Comparison of ENCODE assay signal across 1 cellular context in the genomic region with DNA sequence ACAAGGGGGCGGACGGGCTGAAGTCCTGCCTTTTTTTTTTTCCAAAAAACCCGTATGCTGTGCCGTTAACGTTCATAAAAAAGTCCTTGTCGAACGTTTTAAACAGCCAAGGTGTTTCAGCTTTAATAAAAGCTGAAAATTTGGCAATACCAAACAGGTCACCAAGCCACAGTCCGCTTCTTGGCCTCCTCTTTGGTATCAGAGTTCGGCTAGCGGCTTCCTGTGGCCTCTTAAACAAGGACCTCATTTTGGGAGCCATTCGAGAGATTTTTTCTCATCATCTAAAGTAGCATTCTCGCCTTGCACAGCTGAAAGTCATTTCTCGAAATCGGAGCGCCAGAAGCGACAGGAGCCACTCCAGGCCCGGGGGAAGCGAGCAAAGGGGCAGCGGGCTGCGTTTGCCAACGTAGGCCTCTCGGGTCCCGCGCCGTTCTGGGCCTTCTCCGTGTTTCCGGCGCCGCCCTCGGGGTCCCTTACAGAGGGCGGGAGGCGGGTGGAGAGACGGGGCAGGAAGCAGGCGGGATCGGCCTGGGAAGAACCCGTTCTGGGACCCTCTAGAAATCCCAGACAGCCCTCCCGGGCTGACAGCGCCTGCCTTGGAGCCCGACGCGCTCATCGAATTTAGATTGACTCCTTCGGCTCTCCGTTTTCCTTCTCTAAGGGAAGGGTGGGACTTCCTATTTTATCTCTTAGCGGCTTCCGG.
A peak's percentile ranks its signal among the peaks of the same experiment; 100 is the strongest.
TF ChIP-seq lines count a peak whose summit lies in the region.

No MANE protein-coding gene starts in this region.

TF ChIP-seq in HepG2, 621 proteins besides CTCF, POLR2A, EP300 and RAD21 (continued from another document and continues in another):
- TF ChIP-seq, protein P1, sequence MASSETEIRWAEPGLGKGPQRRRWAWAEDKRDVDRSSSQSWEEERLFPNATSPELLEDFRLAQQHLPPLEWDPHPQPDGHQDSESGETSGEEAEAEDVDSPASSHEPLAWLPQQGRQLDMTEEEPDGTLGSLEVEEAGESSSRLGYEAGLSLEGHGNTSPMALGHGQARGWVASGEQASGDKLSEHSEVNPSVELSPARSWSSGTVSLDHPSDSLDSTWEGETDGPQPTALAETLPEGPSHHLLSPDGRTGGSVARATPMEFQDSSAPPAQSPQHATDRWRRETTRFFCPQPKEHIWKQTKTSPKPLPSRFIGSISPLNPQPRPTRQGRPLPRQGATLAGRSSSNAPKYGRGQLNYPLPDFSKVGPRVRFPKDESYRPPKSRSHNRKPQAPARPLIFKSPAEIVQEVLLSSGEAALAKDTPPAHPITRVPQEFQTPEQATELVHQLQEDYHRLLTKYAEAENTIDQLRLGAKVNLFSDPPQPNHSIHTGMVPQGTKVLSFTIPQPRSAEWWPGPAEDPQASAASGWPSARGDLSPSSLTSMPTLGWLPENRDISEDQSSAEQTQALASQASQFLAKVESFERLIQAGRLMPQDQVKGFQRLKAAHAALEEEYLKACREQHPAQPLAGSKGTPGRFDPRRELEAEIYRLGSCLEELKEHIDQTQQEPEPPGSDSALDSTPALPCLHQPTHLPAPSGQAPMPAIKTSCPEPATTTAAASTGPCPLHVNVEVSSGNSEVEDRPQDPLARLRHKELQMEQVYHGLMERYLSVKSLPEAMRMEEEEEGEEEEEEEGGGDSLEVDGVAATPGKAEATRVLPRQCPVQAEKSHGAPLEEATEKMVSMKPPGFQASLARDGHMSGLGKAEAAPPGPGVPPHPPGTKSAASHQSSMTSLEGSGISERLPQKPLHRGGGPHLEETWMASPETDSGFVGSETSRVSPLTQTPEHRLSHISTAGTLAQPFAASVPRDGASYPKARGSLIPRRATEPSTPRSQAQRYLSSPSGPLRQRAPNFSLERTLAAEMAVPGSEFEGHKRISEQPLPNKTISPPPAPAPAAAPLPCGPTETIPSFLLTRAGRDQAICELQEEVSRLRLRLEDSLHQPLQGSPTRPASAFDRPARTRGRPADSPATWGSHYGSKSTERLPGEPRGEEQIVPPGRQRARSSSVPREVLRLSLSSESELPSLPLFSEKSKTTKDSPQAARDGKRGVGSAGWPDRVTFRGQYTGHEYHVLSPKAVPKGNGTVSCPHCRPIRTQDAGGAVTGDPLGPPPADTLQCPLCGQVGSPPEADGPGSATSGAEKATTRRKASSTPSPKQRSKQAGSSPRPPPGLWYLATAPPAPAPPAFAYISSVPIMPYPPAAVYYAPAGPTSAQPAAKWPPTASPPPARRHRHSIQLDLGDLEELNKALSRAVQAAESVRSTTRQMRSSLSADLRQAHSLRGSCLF (CRISPR knock-in tag; IDR thresholded peaks at IDR 0.05; ENCODE audit: borderline replicate concordance), result 0 out of 2 replicates have a peak, but pooled peaks have one; percentile 34
- TF ChIP-seq NCOR1 (IDR thresholded peaks at IDR 0.05; ENCODE audit: borderline replicate concordance, low read length), result no peak
- no peak; the same call in 1 of the 2 replicates for TF ChIP-seq MEIS2 (CRISPR knock-in tag; IDR thresholded peaks at IDR 0.05)
- peak; percentile 35; the same call in 1 of the 2 replicates for TF ChIP-seq RARA (CRISPR knock-in tag; IDR thresholded peaks at IDR 0.05)
- TF ChIP-seq TMF1 (CRISPR knock-in tag; IDR thresholded peaks at IDR 0.05; ENCODE audit: low read depth), result no peak
- TF ChIP-seq KDM4B (CRISPR knock-in tag; IDR thresholded peaks at IDR 0.05), result no peak
- TF ChIP-seq ZC3H4 (CRISPR knock-in tag; IDR thresholded peaks at IDR 0.05; ENCODE audit: borderline replicate concordance), result peak; percentile 85
- peak; percentile 61 for TF ChIP-seq RBM39 (IDR thresholded peaks at IDR 0.05; ENCODE audit: low read depth, low read length, poor library complexity, severe bottlenecking)
- TF ChIP-seq FOXJ3 (CRISPR knock-in tag; IDR thresholded peaks at IDR 0.05; ENCODE audit: borderline replicate concordance), result 0 out of 2 replicates have a peak, but pooled peaks have one; percentile 25
- TF ChIP-seq ZNF841 (CRISPR knock-in tag; IDR thresholded peaks at IDR 0.05; ENCODE audit: borderline replicate concordance), result no peak
- TF ChIP-seq TBL1XR1 (IDR thresholded peaks at IDR 0.05; ENCODE audit: borderline replicate concordance, low read length, partially characterized antibody), result no peak
- TF ChIP-seq KDM2A (CRISPR knock-in tag; IDR thresholded peaks at IDR 0.05; ENCODE audit: borderline replicate concordance, low read depth), result peak; percentile 82
- TF ChIP-seq RORA (CRISPR knock-in tag; IDR thresholded peaks at IDR 0.05), result peak; percentile 60; the same call in 1 of the 2 replicates
- peak; percentile 78; the same call in 1 of the 2 replicates for TF ChIP-seq ZNF225 (CRISPR knock-in tag; IDR thresholded peaks at IDR 0.05)
- no peak for TF ChIP-seq ZSCAN25 (CRISPR knock-in tag; IDR thresholded peaks at IDR 0.05)
- TF ChIP-seq WIZ (CRISPR knock-in tag; IDR thresholded peaks at IDR 0.05), result peak; percentile 27; the same call in 1 of the 2 replicates
- TF ChIP-seq, protein P2, sequence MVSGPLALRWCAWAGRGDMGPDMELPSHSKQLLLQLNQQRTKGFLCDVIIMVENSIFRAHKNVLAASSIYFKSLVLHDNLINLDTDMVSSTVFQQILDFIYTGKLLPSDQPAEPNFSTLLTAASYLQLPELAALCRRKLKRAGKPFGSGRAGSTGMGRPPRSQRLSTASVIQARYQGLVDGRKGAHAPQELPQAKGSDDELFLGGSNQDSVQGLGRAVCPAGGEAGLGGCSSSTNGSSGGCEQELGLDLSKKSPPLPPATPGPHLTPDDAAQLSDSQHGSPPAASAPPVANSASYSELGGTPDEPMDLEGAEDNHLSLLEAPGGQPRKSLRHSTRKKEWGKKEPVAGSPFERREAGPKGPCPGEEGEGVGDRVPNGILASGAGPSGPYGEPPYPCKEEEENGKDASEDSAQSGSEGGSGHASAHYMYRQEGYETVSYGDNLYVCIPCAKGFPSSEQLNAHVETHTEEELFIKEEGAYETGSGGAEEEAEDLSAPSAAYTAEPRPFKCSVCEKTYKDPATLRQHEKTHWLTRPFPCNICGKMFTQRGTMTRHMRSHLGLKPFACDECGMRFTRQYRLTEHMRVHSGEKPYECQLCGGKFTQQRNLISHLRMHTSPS (CRISPR knock-in tag; IDR thresholded peaks at IDR 0.05; ENCODE audit: low read depth), result no peak
- TF ChIP-seq ZNF546 (CRISPR knock-in tag; conservative IDR thresholded peaks at IDR 0.05), result no peak
- TF ChIP-seq ZNF891 (CRISPR knock-in tag; IDR thresholded peaks at IDR 0.05), result 0 out of 2 replicates have a peak, but pooled peaks have one; percentile 32
- TF ChIP-seq CBX2 (IDR thresholded peaks at IDR 0.05; ENCODE audit: low read depth, low read length), result no peak
- TF ChIP-seq CBX2 (CRISPR knock-in tag; IDR thresholded peaks at IDR 0.05; ENCODE audit: low read depth), result no peak
- no peak for TF ChIP-seq ZNF577 (CRISPR knock-in tag; IDR thresholded peaks at IDR 0.05; ENCODE audit: borderline replicate concordance, low read depth)
- peak; percentile 48; the same call in 1 of the 2 replicates for TF ChIP-seq ZNF350 (CRISPR knock-in tag; IDR thresholded peaks at IDR 0.05; ENCODE audit: borderline replicate concordance, low read depth)
- TF ChIP-seq U2AF2 (IDR thresholded peaks at IDR 0.05; ENCODE audit: low read depth, low read length), result no peak
- TF ChIP-seq ZNF550 (CRISPR knock-in tag; IDR thresholded peaks at IDR 0.05; ENCODE audit: borderline replicate concordance), result no peak
- TF ChIP-seq, protein P3, sequence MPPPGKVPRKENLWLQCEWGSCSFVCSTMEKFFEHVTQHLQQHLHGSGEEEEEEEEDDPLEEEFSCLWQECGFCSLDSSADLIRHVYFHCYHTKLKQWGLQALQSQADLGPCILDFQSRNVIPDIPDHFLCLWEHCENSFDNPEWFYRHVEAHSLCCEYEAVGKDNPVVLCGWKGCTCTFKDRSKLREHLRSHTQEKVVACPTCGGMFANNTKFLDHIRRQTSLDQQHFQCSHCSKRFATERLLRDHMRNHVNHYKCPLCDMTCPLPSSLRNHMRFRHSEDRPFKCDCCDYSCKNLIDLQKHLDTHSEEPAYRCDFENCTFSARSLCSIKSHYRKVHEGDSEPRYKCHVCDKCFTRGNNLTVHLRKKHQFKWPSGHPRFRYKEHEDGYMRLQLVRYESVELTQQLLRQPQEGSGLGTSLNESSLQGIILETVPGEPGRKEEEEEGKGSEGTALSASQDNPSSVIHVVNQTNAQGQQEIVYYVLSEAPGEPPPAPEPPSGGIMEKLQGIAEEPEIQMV (CRISPR knock-in tag; IDR thresholded peaks at IDR 0.05; ENCODE audit: low read depth), result no peak
- 0 out of 2 replicates have a peak, but pooled peaks have one; percentile 22 for TF ChIP-seq ZNF263 (CRISPR knock-in tag; IDR thresholded peaks at IDR 0.05)
- TF ChIP-seq ZNF776 (CRISPR knock-in tag; IDR thresholded peaks at IDR 0.05), result no peak
- no peak for TF ChIP-seq ZNF30 (CRISPR knock-in tag; IDR thresholded peaks at IDR 0.05)
- TF ChIP-seq ZNF343 (CRISPR knock-in tag; IDR thresholded peaks at IDR 0.05), result 0 out of 2 replicates have a peak, but pooled peaks have one; percentile 16
- TF ChIP-seq ZBTB1 (CRISPR knock-in tag; IDR thresholded peaks at IDR 0.05; ENCODE audit: borderline replicate concordance), result no peak
- TF ChIP-seq, protein P4, sequence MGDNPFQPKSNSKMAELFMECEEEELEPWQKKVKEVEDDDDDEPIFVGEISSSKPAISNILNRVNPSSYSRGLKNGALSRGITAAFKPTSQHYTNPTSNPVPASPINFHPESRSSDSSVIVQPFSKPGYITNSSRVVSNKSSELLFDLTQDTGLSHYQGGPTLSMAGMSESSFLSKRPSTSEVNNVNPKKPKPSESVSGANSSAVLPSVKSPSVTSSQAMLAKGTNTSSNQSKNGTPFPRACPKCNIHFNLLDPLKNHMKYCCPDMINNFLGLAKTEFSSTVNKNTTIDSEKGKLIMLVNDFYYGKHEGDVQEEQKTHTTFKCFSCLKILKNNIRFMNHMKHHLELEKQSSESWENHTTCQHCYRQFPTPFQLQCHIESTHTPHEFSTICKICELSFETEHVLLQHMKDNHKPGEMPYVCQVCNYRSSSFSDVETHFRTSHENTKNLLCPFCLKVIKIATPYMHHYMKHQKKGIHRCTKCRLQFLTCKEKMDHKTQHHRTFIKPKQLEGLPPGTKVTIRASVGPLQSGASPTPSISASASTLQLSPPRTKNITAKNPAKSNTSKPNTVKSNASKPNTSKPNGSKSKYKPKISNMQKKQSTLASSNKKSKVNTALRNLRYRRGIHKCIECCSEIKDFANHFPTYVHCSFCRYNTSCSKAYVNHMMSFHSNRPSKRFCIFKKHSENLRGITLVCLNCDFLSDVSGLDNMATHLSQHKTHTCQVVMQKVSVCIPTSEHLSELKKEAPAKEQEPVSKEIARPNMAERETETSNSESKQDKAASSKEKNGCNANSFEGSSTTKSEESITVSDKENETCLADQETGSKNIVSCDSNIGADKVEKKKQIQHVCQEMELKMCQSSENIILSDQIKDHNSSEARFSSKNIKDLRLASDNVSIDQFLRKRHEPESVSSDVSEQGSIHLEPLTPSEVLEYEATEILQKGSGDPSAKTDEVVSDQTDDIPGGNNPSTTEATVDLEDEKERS (CRISPR knock-in tag; IDR thresholded peaks at IDR 0.05), result 0 out of 2 replicates have a peak, but pooled peaks have one; percentile 45
- TF ChIP-seq, protein P5, sequence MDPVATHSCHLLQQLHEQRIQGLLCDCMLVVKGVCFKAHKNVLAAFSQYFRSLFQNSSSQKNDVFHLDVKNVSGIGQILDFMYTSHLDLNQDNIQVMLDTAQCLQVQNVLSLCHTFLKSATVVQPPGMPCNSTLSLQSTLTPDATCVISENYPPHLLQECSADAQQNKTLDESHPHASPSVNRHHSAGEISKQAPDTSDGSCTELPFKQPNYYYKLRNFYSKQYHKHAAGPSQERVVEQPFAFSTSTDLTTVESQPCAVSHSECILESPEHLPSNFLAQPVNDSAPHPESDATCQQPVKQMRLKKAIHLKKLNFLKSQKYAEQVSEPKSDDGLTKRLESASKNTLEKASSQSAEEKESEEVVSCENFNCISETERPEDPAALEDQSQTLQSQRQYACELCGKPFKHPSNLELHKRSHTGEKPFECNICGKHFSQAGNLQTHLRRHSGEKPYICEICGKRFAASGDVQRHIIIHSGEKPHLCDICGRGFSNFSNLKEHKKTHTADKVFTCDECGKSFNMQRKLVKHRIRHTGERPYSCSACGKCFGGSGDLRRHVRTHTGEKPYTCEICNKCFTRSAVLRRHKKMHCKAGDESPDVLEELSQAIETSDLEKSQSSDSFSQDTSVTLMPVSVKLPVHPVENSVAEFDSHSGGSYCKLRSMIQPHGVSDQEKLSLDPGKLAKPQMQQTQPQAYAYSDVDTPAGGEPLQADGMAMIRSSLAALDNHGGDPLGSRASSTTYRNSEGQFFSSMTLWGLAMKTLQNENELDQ (CRISPR knock-in tag; IDR thresholded peaks at IDR 0.05; ENCODE audit: borderline replicate concordance), result no peak
- no peak for TF ChIP-seq ELF3 (CRISPR knock-in tag; IDR thresholded peaks at IDR 0.05)
- TF ChIP-seq BRD4 (CRISPR knock-in tag; IDR thresholded peaks at IDR 0.05), result peak; percentile 92; the same call in 1 of the 2 replicates
- TF ChIP-seq GABPB1 (CRISPR knock-in tag; IDR thresholded peaks at IDR 0.05), result no peak; the same call in 1 of the 2 replicates
- TF ChIP-seq ZNF780A (CRISPR knock-in tag; IDR thresholded peaks at IDR 0.05), result no peak
- no peak; the same call in 1 of the 2 replicates for TF ChIP-seq ZNF75D (CRISPR knock-in tag; IDR thresholded peaks at IDR 0.05; ENCODE audit: borderline replicate concordance)
- TF ChIP-seq, protein P6, sequence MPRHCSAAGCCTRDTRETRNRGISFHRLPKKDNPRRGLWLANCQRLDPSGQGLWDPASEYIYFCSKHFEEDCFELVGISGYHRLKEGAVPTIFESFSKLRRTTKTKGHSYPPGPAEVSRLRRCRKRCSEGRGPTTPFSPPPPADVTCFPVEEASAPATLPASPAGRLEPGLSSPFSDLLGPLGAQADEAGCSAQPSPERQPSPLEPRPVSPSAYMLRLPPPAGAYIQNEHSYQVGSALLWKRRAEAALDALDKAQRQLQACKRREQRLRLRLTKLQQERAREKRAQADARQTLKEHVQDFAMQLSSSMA (CRISPR knock-in tag; IDR thresholded peaks at IDR 0.05), result peak; percentile 87
- TF ChIP-seq, protein P7, sequence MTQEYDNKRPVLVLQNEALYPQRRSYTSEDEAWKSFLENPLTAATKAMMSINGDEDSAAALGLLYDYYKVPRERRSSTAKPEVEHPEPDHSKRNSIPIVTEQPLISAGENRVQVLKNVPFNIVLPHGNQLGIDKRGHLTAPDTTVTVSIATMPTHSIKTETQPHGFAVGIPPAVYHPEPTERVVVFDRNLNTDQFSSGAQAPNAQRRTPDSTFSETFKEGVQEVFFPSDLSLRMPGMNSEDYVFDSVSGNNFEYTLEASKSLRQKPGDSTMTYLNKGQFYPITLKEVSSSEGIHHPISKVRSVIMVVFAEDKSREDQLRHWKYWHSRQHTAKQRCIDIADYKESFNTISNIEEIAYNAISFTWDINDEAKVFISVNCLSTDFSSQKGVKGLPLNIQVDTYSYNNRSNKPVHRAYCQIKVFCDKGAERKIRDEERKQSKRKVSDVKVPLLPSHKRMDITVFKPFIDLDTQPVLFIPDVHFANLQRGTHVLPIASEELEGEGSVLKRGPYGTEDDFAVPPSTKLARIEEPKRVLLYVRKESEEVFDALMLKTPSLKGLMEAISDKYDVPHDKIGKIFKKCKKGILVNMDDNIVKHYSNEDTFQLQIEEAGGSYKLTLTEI (CRISPR knock-in tag; conservative IDR thresholded peaks at IDR 0.05), result no peak
- no peak for TF ChIP-seq MEIS1 (CRISPR knock-in tag; IDR thresholded peaks at IDR 0.05; ENCODE audit: borderline replicate concordance)
